8 cellular contexts compared by ENCODE assay signal in the genomic region with DNA sequence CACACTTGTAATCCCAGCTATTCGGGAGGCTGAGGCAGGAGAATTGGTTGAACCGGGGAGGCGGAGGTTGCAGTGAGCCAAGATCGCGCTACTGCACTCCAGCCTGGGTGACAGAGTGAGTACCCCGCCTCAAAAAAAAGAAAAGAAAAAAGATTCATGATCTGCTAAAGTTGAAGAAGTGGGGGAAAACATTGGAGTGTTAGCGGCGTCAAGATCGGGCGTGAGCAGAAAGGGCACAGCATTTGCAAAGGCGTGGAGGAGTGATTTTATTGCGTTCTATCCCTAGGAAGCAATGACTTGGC. TPM values are rescaled to one million over a fixed set of nuclear protein-coding genes. Genes with fewer than 3 reads are reported as not detected.
DNase-seq lines count a peak whose midpoint lies in the region; ATAC-seq and TF ChIP-seq lines count a peak whose summit lies in the region.

No MANE protein-coding gene starts in this region.

- H3K27ac Mint-ChIP-seq in CD14-positive monocyte (peak overlapping the region; percentile 53 to 84 (median 68)), neural crest cell (ENCODE audit: unreplicated experiment) (peak overlapping the region; percentile 7)

- H2AFZ ChIP-seq in Loucy (ENCODE audit: low read length) = peak overlapping the region; percentile 51

- H3K4me2 ChIP-seq in Loucy (ENCODE audit: low read depth, low read length, poor library complexity, severe bottlenecking) = no peak overlapping the region

- intact Hi-C loops in CD14-positive monocyte (cut with micrococcal nuclease) = loop anchor here (2.0 to 5.0 kb wide), 6 partner anchors 40 to 148 kb away; no protein-coding TSS in a partner anchor
- intact Hi-C loops in dorsolateral prefrontal cortex (cut with DNase I) = loop anchor here (1.0 to 10.0 kb wide), 6 partner anchors 35 to 148 kb away; partner anchors contain the start of gene TMED1 (in 1 of the 2)
- intact Hi-C loops in testis (cut with DNase I; ENCODE audit: low total_unique reads) = loop anchor here (5.0 kb wide), 2 partner anchors 50 to 145 kb away; no protein-coding TSS in a partner anchor

- H3K27ac ChIP-seq in dorsolateral prefrontal cortex = peak overlapping the region; percentile 10 to 91 (median 84)
- no peak overlapping the region for H3K27ac ChIP-seq in testis

- H3K4me1 ChIP-seq in Loucy (ENCODE audit: insufficient read depth, low read length, poor library complexity, severe bottlenecking) (peaks cover 27% of the 10 kb centered on the region), testis (peaks cover 23% of the 10 kb centered on the region)

- peaks cover 7 to 16% of the 10 kb centered on the region in 2 donors for H3K36me3 Mint-ChIP-seq in CD14-positive monocyte
- H3K36me3 Mint-ChIP-seq in neural crest cell (ENCODE audit: low read depth) = no peaks in the 10 kb centered on the region

- no peaks in the 10 kb centered on the region for H3F3A ChIP-seq in Loucy (ENCODE audit: low read depth)

- peaks cover 41% of the 10 kb centered on the region for H3K79me2 ChIP-seq in Loucy (ENCODE audit: insufficient read depth, low read length)

- H3K9me3 ChIP-seq in Loucy (ENCODE audit: insufficient read depth, low read depth, low read length) = no peaks in the 10 kb centered on the region
- no peaks in the 10 kb centered on the region for H3K9me3 ChIP-seq in testis

- peak overlapping the region; percentile 27 to 83 for H3K4me3 Mint-ChIP-seq in CD14-positive monocyte
- H3K4me3 Mint-ChIP-seq in neural crest cell = peak overlapping the region; percentile 89

- no peaks in the 10 kb centered on the region for H3K9me3 Mint-ChIP-seq in CD14-positive monocyte
- no peaks in the 10 kb centered on the region for H3K9me3 Mint-ChIP-seq in neural crest cell

- H3K4me1 Mint-ChIP-seq in CD14-positive monocyte (peaks cover 25% of the 10 kb centered on the region), neural crest cell (peaks cover 25% of the 10 kb centered on the region)

- no peak for ATAC-seq in HG02981 (IDR thresholded peaks at IDR 0.05; ENCODE audit: unreplicated experiment)

- no peak overlapping the region for H3K9ac ChIP-seq in Loucy (ENCODE audit: low read depth, low read length, poor library complexity, severe bottlenecking)

- H3K27me3 Mint-ChIP-seq in CD14-positive monocyte (ENCODE audit: low read depth in 3 of 3) (peaks cover 0 to under 1% (median 0%) of the 10 kb centered on the region in 3 donors), neural crest cell (ENCODE audit: low read depth) (no peaks in the 10 kb centered on the region)

- TF ChIP-seq CTCF in CD14-positive monocyte (IDR thresholded peaks at IDR 0.05) = no peak
- TF ChIP-seq CTCF in Loucy (conservative IDR thresholded peaks at IDR 0.05; ENCODE audit: low read length) = no peak
- TF ChIP-seq CTCF in dorsolateral prefrontal cortex (IDR thresholded peaks at IDR 0.05 in 54 of 56, conservative IDR thresholded peaks at IDR 0.05 in 2 of 56; ENCODE audit: low read depth in 1 of 56, partially characterized antibody in 56 of 56) = no peak
- TF ChIP-seq CTCF in neural crest cell (conservative IDR thresholded peaks at IDR 0.05) = no peak
- TF ChIP-seq CTCF in testis (IDR thresholded peaks at IDR 0.05) = no peak

- DNase-seq in CD14-positive monocyte (ENCODE audit: low spot score) (no peak), dorsolateral prefrontal cortex (no peak), neural crest cell (ENCODE audit: low read depth, low spot score) (no peak), NCI-H128 (lab: John Stamatoyannopoulos, UW; ENCODE audit: unreplicated experiment) (no peak), dermis blood vessel endothelial cell (no peak), testis (no peak)

- H3K4me3 ChIP-seq in Loucy (ENCODE audit: low read length, poor library complexity, severe bottlenecking) (no peak overlapping the region), dorsolateral prefrontal cortex (peak overlapping the region in 57 of 59 donors; percentile 1 to 99 (median 42)), testis (peak overlapping the region in 1 of 2 donors; percentile 16)

- H3K36me3 ChIP-seq in Loucy (ENCODE audit: insufficient read depth, low read length) (no peaks in the 10 kb centered on the region), testis (ENCODE audit: low read depth, missing control alignments) (no peaks in the 10 kb centered on the region)

- H3K9me2 ChIP-seq in Loucy (replicated peaks; ENCODE audit: low read depth, low read length) = no peaks in the 10 kb centered on the region

- 15 to 17% methylated on average over 12 of the region's 12 CpGs for WGBS in testis, 2 donors

- H3K27me3 ChIP-seq in Loucy (ENCODE audit: insufficient read depth, low read length, poor library complexity, severe bottlenecking) = no peaks in the 10 kb centered on the region
- H3K27me3 ChIP-seq in dorsolateral prefrontal cortex = no peaks in the 10 kb centered on the region
- no peaks in the 10 kb centered on the region for H3K27me3 ChIP-seq in testis

- H4K20me1 ChIP-seq in Loucy (ENCODE audit: insufficient read depth, low read length, poor library complexity, severe bottlenecking) = peaks cover 39% of the 10 kb centered on the region

- TF ChIP-seq POLR2A in testis (IDR thresholded peaks at IDR 0.05) = no peak

RNA-seq across cellular contexts. Expression of gene DNM2, which starts 0.9 kb away (rescaled TPM):
- 10 to 100 TPM; 53.0 to 69.5 TPM for polyA plus RNA-seq in CD14-positive monocyte
- 100 to 1,000 TPM in 115 of 120 experiments, 10 to 100 TPM in 5; 88.3 to 281 (median 146) TPM for total RNA-seq in dorsolateral prefrontal cortex
- 117 TPM in 2 replicates for total RNA-seq in neural crest cell
- 118 and 185 TPM in 2 replicates for total RNA-seq in dermis blood vessel endothelial cell
- 100 to 1,000 TPM; 226 to 274 TPM for total RNA-seq in testis
- 166 TPM for polyA plus RNA-seq in testis (ENCODE audit: insufficient read depth, low read depth, low replicate concordance)

RNA-seq across cellular contexts. Expression of gene QTRT1, which starts 15.8 kb away (rescaled TPM):
- polyA plus RNA-seq in CD14-positive monocyte = 10 to 100 TPM in 1 of 2 donors, 1 to 10 TPM in 1; 9.9 to 12.3 TPM
- total RNA-seq in dorsolateral prefrontal cortex = 100 to 1,000 TPM in 5 of 120 experiments, 10 to 100 TPM in 115; 51.0 to 106 (median 74.7) TPM
- total RNA-seq in neural crest cell = 74.0 and 85.0 TPM in 2 replicates
- total RNA-seq in dermis blood vessel endothelial cell = 23.1 and 26.4 TPM in 2 replicates
- 10 to 100 TPM; 44.3 to 44.6 TPM for total RNA-seq in testis
- polyA plus RNA-seq in testis (ENCODE audit: insufficient read depth, low read depth, low replicate concordance) = 27.8 TPM

Comparison
In these comparisons a context has a peak if more than half of its experiments do, and no peak if none do; other contexts are left out.
1. H3K27ac ChIP-seq: peak in dorsolateral prefrontal cortex (59 of 59); none in testis (0 of 2).